Comparison of ENCODE assay signal across 14 cellular contexts in genomic region chr16:27181020-27181419, GRCh38. TPM values are rescaled to one million over a fixed set of nuclear protein-coding genes. Genes with fewer than 3 reads are reported as not detected.
DNase-seq lines count a peak whose midpoint lies in the region; ATAC-seq, FAIRE-seq and TF ChIP-seq lines count a peak whose summit lies in the region.
"Had no signal": no experiment of that assay in that cellular context is flagged by ENCODE, and none has a peak within 500 bp of the region (broad histone marks: within the 10 kb centered on the region; RNA-seq: fewer than 3 reads in every experiment).

No MANE protein-coding gene starts in this region.

- no peaks in the 10 kb centered on the region for H3F3A ChIP-seq in MM.1S (ENCODE audit: insufficient read depth, low read length)

- no peak for FAIRE-seq in kidney (lab: Jason Lieb, UNC)
- FAIRE-seq: GM18507 had no signal

- no peaks in the 10 kb centered on the region for H3K9me3 ChIP-seq in MM.1S (replicated peaks; ENCODE audit: insufficient read depth, low read length)
- no peaks in the 10 kb centered on the region for H3K9me3 ChIP-seq in mucosa of descending colon
- H3K9me3 ChIP-seq in kidney (ENCODE audit: control insufficient read depth in 1 of 2, low read length in 2 of 2): peaks cover 0 to 5% of the 10 kb centered on the region in 2 donors
- H3K9me3 ChIP-seq: gastroesophageal sphincter had no signal

- H3K4me3 ChIP-seq in MM.1S (ENCODE audit: low read length): no peak overlapping the region
- no peak overlapping the region for H3K4me3 ChIP-seq in brain microvascular endothelial cell (ENCODE audit: low read depth, low read length)
- no peak overlapping the region for H3K4me3 ChIP-seq in mucosa of descending colon
- H3K4me3 ChIP-seq in kidney (ENCODE audit: low read length in 2 of 2): no peak overlapping the region
- H3K4me3 ChIP-seq: dorsolateral prefrontal cortex, gastroesophageal sphincter had no signal

- H3K4me1 ChIP-seq in MM.1S (ENCODE audit: low read length) (0 out of 2 replicates have a peak, but pooled peaks cover 5% of the 10 kb centered on the region), mucosa of descending colon (ENCODE audit: low read depth) (no peaks in the 10 kb centered on the region), kidney (ENCODE audit: control insufficient read depth in 1 of 2, insufficient read depth in 1 of 2, low read depth in 1 of 2, low read length in 2 of 2) (peaks cover 0 to 2% of the 10 kb centered on the region in 2 donors)

- H3K9ac ChIP-seq in MM.1S (ENCODE audit: low read length): no peak overlapping the region
- no peak overlapping the region for H3K9ac ChIP-seq in kidney (ENCODE audit: low read length in 2 of 2)

- ATAC-seq in mucosa of descending colon: peak; percentile 36
- ATAC-seq: gastroesophageal sphincter; stimulated activated naive B cell treated with anti-CD40 and anti-IgM and Interleukin-4, amounts not matched to agents 10 μg/mL and 1 μg/mL and 100 μg/mL, for 72 hours had no signal

- no peaks in the 10 kb centered on the region for H3K79me2 ChIP-seq in MM.1S (ENCODE audit: low read length)

- no peak overlapping the region for H3K4me2 ChIP-seq in MM.1S (ENCODE audit: low read depth, low read length)

- H3K36me3 ChIP-seq in MM.1S (replicated peaks; ENCODE audit: insufficient read depth, low read length): no peaks in the 10 kb centered on the region
- no peaks in the 10 kb centered on the region for H3K36me3 ChIP-seq in brain microvascular endothelial cell (replicated peaks)
- H3K36me3 ChIP-seq in mucosa of descending colon (ENCODE audit: low read depth): no peaks in the 10 kb centered on the region
- H3K36me3 ChIP-seq in kidney (ENCODE audit: control insufficient read depth in 1 of 2, insufficient read depth in 2 of 2, low read length in 2 of 2): no peaks in the 10 kb centered on the region
- H3K36me3 ChIP-seq: gastroesophageal sphincter had no signal

- intact Hi-C loops in mucosa of descending colon (cut with DNase I, micrococcal nuclease) (no loop called here), kidney (cut with DNase I) (no loop called here)

- no peaks in the 10 kb centered on the region for H4K20me1 ChIP-seq in MM.1S (ENCODE audit: insufficient read depth, low read length)

- DNase-seq in NCI-H748 (lab: John Stamatoyannopoulos, UW; ENCODE audit: unreplicated experiment) (peak; percentile 16), NCI-H748 treated with DMSO at 0.1 percent for 48 hours (lab: John Stamatoyannopoulos, UW) (no peak), MM.1S (no peak), brain microvascular endothelial cell (no peak), mucosa of descending colon (no peak), kidney (no peak), germinal center (ENCODE audit: low spot score) (no peak), cerebellar cortex (ENCODE audit: low spot score) (no peak)
- DNase-seq: activated CD4-positive, CD25-positive, alpha-beta regulatory T cell; dorsolateral prefrontal cortex; HCEC 1CT; stimulated activated naive B cell treated with anti-CD40 and anti-IgM and Interleukin-4, amounts not matched to agents 10 μg/mL and 1 μg/mL and 100 μg/mL, for 72 hours had no signal

- in situ Hi-C loops in brain microvascular endothelial cell (cut with HindIII; ENCODE audit: low pct_ligation_motif_present, low sequenced_read_pairs): no loop called here

- H3K27me3 ChIP-seq in MM.1S (replicated peaks; ENCODE audit: insufficient read depth, low read length): no peaks in the 10 kb centered on the region
- no peaks in the 10 kb centered on the region for H3K27me3 ChIP-seq in brain microvascular endothelial cell (replicated peaks)
- H3K27me3 ChIP-seq: gastroesophageal sphincter had no signal

- H3K9me2 ChIP-seq in MM.1S (replicated peaks; ENCODE audit: insufficient read depth, low read length): no peaks in the 10 kb centered on the region

- H3K27ac ChIP-seq in MM.1S (ENCODE audit: low read length): no peak overlapping the region
- H3K27ac ChIP-seq in brain microvascular endothelial cell: no peak overlapping the region
- H3K27ac ChIP-seq in kidney (ENCODE audit: low read depth in 2 of 2, low read length in 2 of 2): no peak overlapping the region
- H3K27ac ChIP-seq: dorsolateral prefrontal cortex, gastroesophageal sphincter had no signal

- TF ChIP-seq CTCF in MM.1S (IDR thresholded peaks at IDR 0.05; ENCODE audit: low read length) (peak; percentile 26; the same call in 1 of the 2 replicates), brain microvascular endothelial cell (IDR thresholded peaks at IDR 0.05; ENCODE audit: low read depth, low read length, missing control alignments) (peak; percentile 30), mucosa of descending colon (IDR thresholded peaks at IDR 0.05) (no peak), kidney (IDR thresholded peaks at IDR 0.05; ENCODE audit: borderline replicate concordance, extremely low read depth, insufficient read depth) (no peak)

- H2AFZ ChIP-seq in MM.1S (ENCODE audit: low read length): no peak overlapping the region

RNA-seq across cellular contexts. Expression of gene KDM8, which starts 22.3 kb away (rescaled TPM):
- total RNA-seq in mucosa of descending colon (10 to 100 TPM in 1 of 3 donors, 1 to 10 TPM in 2; 8.7 to 12.9 (median 8.9) TPM), kidney (8.5 TPM)
- polyA plus RNA-seq in kidney (ENCODE audit: insufficient read depth, low read depth, low replicate concordance): 6.3 TPM

Comparison
In these comparisons a context has a peak if more than half of its experiments do, and no peak if none do; other contexts are left out.
1. CTCF ChIP-seq: peak in MM.1S (single experiment) and brain microvascular endothelial cell (single experiment); none in mucosa of descending colon (single experiment) and kidney (single experiment).